8 cellular contexts compared by ENCODE assay signal in genomic region chr10:62076872-62077271, GRCh38.
A peak's percentile ranks its signal among the peaks of the same experiment; 100 is the strongest.
DNase-seq lines count a peak whose midpoint lies in the region; ATAC-seq and TF ChIP-seq lines count a peak whose summit lies in the region.

No MANE protein-coding gene starts in this region.

- H3K27me3 ChIP-seq in hepatocyte, result no peaks in the 10 kb centered on the region
- H3K27me3 ChIP-seq in subcutaneous abdominal adipose tissue (ENCODE audit: control insufficient read depth in 5 of 5, insufficient read depth in 4 of 5, low read length in 5 of 5), result no peaks in the 10 kb centered on the region

- DNase-seq in DMS53 (lab: John Stamatoyannopoulos, UW) (peak; percentile 51), DMS53 treated with DMSO at 0.1 percent for 48 hours (lab: John Stamatoyannopoulos, UW; ENCODE audit: unreplicated experiment) (no peak), hepatocyte (ENCODE audit: low spot score) (no peak), Ammon's horn (ENCODE audit: low spot score) (no peak), DMS153 treated with DMSO at 0.1 percent for 48 hours (lab: John Stamatoyannopoulos, UW; ENCODE audit: unreplicated experiment) (no peak)
- no peak for DNase-seq in activated T-helper 2 cell treated with anti-CD3 and anti-CD28 coated beads, Interferon-gamma antibody, Interleukin-2, Interleukin-4, amounts not matched to agents 10 μg/mL and 5 μg/mL and 100 μg/mL, durations not matched to agents 14 hours and 24 hours and 36 hours (ENCODE audit: low spot score)

- no peaks in the 10 kb centered on the region for H3K27me3 Mint-ChIP-seq in activated T-helper 2 cell treated with anti-CD3 and anti-CD28 coated beads, Interferon-gamma antibody, Interleukin-2, Interleukin-4, amounts not matched to agents 10 μg/mL and 5 μg/mL and 100 μg/mL, durations not matched to agents 14 hours and 24 hours and 36 hours (ENCODE audit: low read depth)

- no peaks in the 10 kb centered on the region for H4K20me1 ChIP-seq in hepatocyte (ENCODE audit: insufficient read depth, poor library complexity, severe bottlenecking)

- peaks cover 93% of the 10 kb centered on the region for H3K36me3 Mint-ChIP-seq in activated T-helper 2 cell treated with anti-CD3 and anti-CD28 coated beads, Interferon-gamma antibody, Interleukin-2, Interleukin-4, amounts not matched to agents 10 μg/mL and 5 μg/mL and 100 μg/mL, durations not matched to agents 14 hours and 24 hours and 36 hours (ENCODE audit: low read depth)

- ATAC-seq in GM21825 (IDR thresholded peaks at IDR 0.05; ENCODE audit: unreplicated experiment), result no peak

- no peaks in the 10 kb centered on the region for H3K36me3 ChIP-seq in hepatocyte (replicated peaks; ENCODE audit: insufficient read depth, low read depth)
- H3K36me3 ChIP-seq in subcutaneous abdominal adipose tissue (ENCODE audit: control insufficient read depth in 5 of 5, insufficient read depth in 5 of 5, low read length in 5 of 5), result peaks cover 16 to 55% (median 34%) of the 10 kb centered on the region in 5 donors

- peak overlapping the region; percentile 38 for H3K27ac Mint-ChIP-seq in activated T-helper 2 cell treated with anti-CD3 and anti-CD28 coated beads, Interferon-gamma antibody, Interleukin-2, Interleukin-4, amounts not matched to agents 10 μg/mL and 5 μg/mL and 100 μg/mL, durations not matched to agents 14 hours and 24 hours and 36 hours

- H3K4me1 Mint-ChIP-seq in activated T-helper 2 cell treated with anti-CD3 and anti-CD28 coated beads, Interferon-gamma antibody, Interleukin-2, Interleukin-4, amounts not matched to agents 10 μg/mL and 5 μg/mL and 100 μg/mL, durations not matched to agents 14 hours and 24 hours and 36 hours (ENCODE audit: low read depth), result peaks cover 66% of the 10 kb centered on the region

- H3K4me2 ChIP-seq in hepatocyte, result peak overlapping the region; percentile 36

- H3K79me2 ChIP-seq in hepatocyte, result peaks cover 80% of the 10 kb centered on the region

- H3K9me3 Mint-ChIP-seq in activated T-helper 2 cell treated with anti-CD3 and anti-CD28 coated beads, Interferon-gamma antibody, Interleukin-2, Interleukin-4, amounts not matched to agents 10 μg/mL and 5 μg/mL and 100 μg/mL, durations not matched to agents 14 hours and 24 hours and 36 hours, result no peaks in the 10 kb centered on the region

- WGBS in hepatocyte (ENCODE audit: low lambda C conversion rate, missing lambda C conversion rate), result 70% methylated on average over 2 of the region's 2 CpGs

- H3K27ac ChIP-seq in hepatocyte (peak overlapping the region; percentile 80), subcutaneous abdominal adipose tissue (ENCODE audit: low read depth, low read length) (peak overlapping the region; percentile 66)

- H3K9me2 ChIP-seq in hepatocyte (replicated peaks; ENCODE audit: insufficient read depth), result no peaks in the 10 kb centered on the region

- TF ChIP-seq CTCF in hepatocyte (IDR thresholded peaks at IDR 0.05; ENCODE audit: poor library complexity), result no peak

- H3K4me1 ChIP-seq in hepatocyte (ENCODE audit: insufficient read depth) (peaks cover 33% of the 10 kb centered on the region), subcutaneous abdominal adipose tissue (ENCODE audit: control insufficient read depth in 5 of 5, insufficient read depth in 5 of 5, low read length in 5 of 5) (peaks cover 0 to 54% (median 36%) of the 10 kb centered on the region in 5 donors)

- intact Hi-C loops in activated T-helper 2 cell treated with anti-CD3 and anti-CD28 coated beads, Interferon-gamma antibody, Interleukin-2, Interleukin-4, amounts not matched to agents 10 μg/mL and 5 μg/mL and 100 μg/mL, durations not matched to agents 14 hours and 24 hours and 36 hours (cut with micrococcal nuclease), result no loop called here

- H2AFZ ChIP-seq in hepatocyte, result no peak overlapping the region

- no peak overlapping the region for H3K4me3 ChIP-seq in hepatocyte
- H3K4me3 ChIP-seq in subcutaneous abdominal adipose tissue (ENCODE audit: low read depth in 1 of 5, low read length in 5 of 5), result no peak overlapping the region

- H3K9me3 ChIP-seq in hepatocyte (ENCODE audit: low read depth) (no peaks in the 10 kb centered on the region), subcutaneous abdominal adipose tissue (ENCODE audit: control insufficient read depth in 5 of 5, low read length in 5 of 5) (no peaks in the 10 kb centered on the region)

- H3K9ac ChIP-seq in subcutaneous abdominal adipose tissue (ENCODE audit: low read length in 5 of 5), result peak overlapping the region in 1 of 5 donors; percentile 23

- no peak overlapping the region for H3K4me3 Mint-ChIP-seq in activated T-helper 2 cell treated with anti-CD3 and anti-CD28 coated beads, Interferon-gamma antibody, Interleukin-2, Interleukin-4, amounts not matched to agents 10 μg/mL and 5 μg/mL and 100 μg/mL, durations not matched to agents 14 hours and 24 hours and 36 hours (ENCODE audit: low read depth)
